Comparison of ENCODE assay signal across 10 cellular contexts in genomic region chr1:28062806-28063205, GRCh38. TPM values are rescaled to one million over a fixed set of nuclear protein-coding genes. Genes with fewer than 3 reads are reported as not detected.
DNase-seq lines count a peak whose midpoint lies in the region; ATAC-seq lines count a peak whose summit lies in the region.
"Had no signal": no experiment of that assay in that cellular context is flagged by ENCODE, and none has a peak within 500 bp of the region (broad histone marks: within the 10 kb centered on the region; RNA-seq: fewer than 3 reads in every experiment).

No MANE protein-coding gene starts in this region.

- H3K27me3 Mint-ChIP-seq in activated naive CD8-positive, alpha-beta T cell treated with anti-CD3 and anti-CD28 coated beads, Interleukin-2, amount 50 U/mL, for 24 hours: no peaks in the 10 kb centered on the region

- peaks cover 69% of the 10 kb centered on the region for H3K4me1 Mint-ChIP-seq in activated naive CD8-positive, alpha-beta T cell treated with anti-CD3 and anti-CD28 coated beads, Interleukin-2, amount 50 U/mL, for 24 hours

- ATAC-seq in activated naive CD8-positive, alpha-beta T cell treated with anti-CD3 and anti-CD28 coated beads, Interleukin-2, amount 50 U/mL, for 24 hours: peak; percentile 80

- H3K36me3 Mint-ChIP-seq in activated naive CD8-positive, alpha-beta T cell treated with anti-CD3 and anti-CD28 coated beads, Interleukin-2, amount 50 U/mL, for 24 hours (ENCODE audit: low read depth): peaks cover 26% of the 10 kb centered on the region

- peak; percentile 36 for DNase-seq in NOMO-1 treated with DMSO at 0.1 percent for 48 hours (lab: John Stamatoyannopoulos, UW; ENCODE audit: unreplicated experiment)
- no peak for DNase-seq in NOMO-1 treated with dmso at 0.1 percent for 144 hours (lab: John Stamatoyannopoulos, UW; ENCODE audit: unreplicated experiment)
- peak; percentile 35 for DNase-seq in MV-4-11 (lab: John Stamatoyannopoulos, UW)
- peak; percentile 42 for DNase-seq in activated naive CD8-positive, alpha-beta T cell treated with anti-CD3 and anti-CD28 coated beads, Interleukin-2, amount 50 U/mL, for 24 hours
- DNase-seq in renal cortical epithelial cell (ENCODE audit: low read depth): peak; percentile 45
- DNase-seq in middle frontal gyrus (ENCODE audit: extremely low spot score, low spot score): no peak
- no peak for DNase-seq in NCI-H2081 (lab: John Stamatoyannopoulos, UW)
- DNase-seq in NCI-H2107 treated with DMSO at 0.1 percent for 48 hours (lab: John Stamatoyannopoulos, UW; ENCODE audit: unreplicated experiment): no peak
- DNase-seq: colonic mucosa, left ventricle myocardium inferior had no signal

- no peaks in the 10 kb centered on the region for H3K9me3 Mint-ChIP-seq in activated naive CD8-positive, alpha-beta T cell treated with anti-CD3 and anti-CD28 coated beads, Interleukin-2, amount 50 U/mL, for 24 hours

- no peak overlapping the region for H3K4me3 Mint-ChIP-seq in activated naive CD8-positive, alpha-beta T cell treated with anti-CD3 and anti-CD28 coated beads, Interleukin-2, amount 50 U/mL, for 24 hours

- H3K27ac Mint-ChIP-seq in activated naive CD8-positive, alpha-beta T cell treated with anti-CD3 and anti-CD28 coated beads, Interleukin-2, amount 50 U/mL, for 24 hours: peak overlapping the region; percentile 74

RNA-seq across cellular contexts. Expression of gene EYA3, which starts 25.6 kb away (rescaled TPM):
- total RNA-seq in renal cortical epithelial cell: 15.3 and 25.8 TPM in 2 replicates

Comparison
In these comparisons a context has a peak if more than half of its experiments do, and no peak if none do; other contexts are left out.
1. DNase-seq: peak in NOMO-1 treated with DMSO at 0.1 percent for 48 hours (single experiment), MV-4-11 (single experiment), activated naive CD8-positive, alpha-beta T cell treated with anti-CD3 and anti-CD28 coated beads, Interleukin-2, amount 50 U/mL, for 24 hours (single experiment) and renal cortical epithelial cell (single experiment); none in NOMO-1 treated with dmso at 0.1 percent for 144 hours (single experiment), middle frontal gyrus (single experiment), NCI-H2081 (0 of 2) and NCI-H2107 treated with DMSO at 0.1 percent for 48 hours (single experiment).